Comparison of ENCODE assay signal across 1 cellular context in the genomic region with DNA sequence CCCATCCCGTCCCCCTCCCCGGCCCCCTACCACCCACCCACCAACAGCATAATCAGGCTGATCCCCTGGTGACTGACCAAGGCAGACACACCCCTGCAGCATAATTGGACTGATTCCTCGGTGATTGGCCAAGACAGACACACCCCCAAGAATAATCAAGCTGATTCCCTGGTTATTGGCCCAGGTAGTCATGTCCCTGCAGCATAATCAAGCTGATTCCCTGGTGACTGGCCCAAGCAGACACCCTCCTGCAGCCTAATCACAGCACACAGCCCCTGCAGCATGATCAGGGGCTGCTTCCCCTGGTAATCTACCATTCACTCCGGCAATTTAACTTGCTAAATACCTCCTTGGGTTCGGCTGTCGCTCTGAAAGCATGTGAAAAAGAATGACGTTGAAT.
TF ChIP-seq lines count a peak whose summit lies in the region.

No MANE protein-coding gene starts in this region.

TF ChIP-seq in H1, 55 proteins besides CTCF, POLR2A, EP300 and RAD21:
- TF ChIP-seq SRF (IDR thresholded peaks at IDR 0.05; ENCODE audit: low read depth, low read length), result no peak
- no peak for TF ChIP-seq SIRT6 (IDR thresholded peaks at IDR 0.05; ENCODE audit: low read length)
